ENCODE assay signal across 14 cellular contexts in genomic region chr7:130490287-130490686, GRCh38. TPM values are rescaled to one million over a fixed set of nuclear protein-coding genes. Genes with fewer than 3 reads are reported as not detected.
DNase-seq lines count a peak whose midpoint lies in the region; FAIRE-seq and TF ChIP-seq lines count a peak whose summit lies in the region.
"Had no signal": no experiment of that assay in that cellular context is flagged by ENCODE, and none has a peak within 500 bp of the region (broad histone marks: within the 10 kb centered on the region; RNA-seq: fewer than 3 reads in every experiment).

No MANE protein-coding gene starts in this region.

- H3K9me3 ChIP-seq in kidney (ENCODE audit: control insufficient read depth in 1 of 2, low read length in 2 of 2): no peaks in the 10 kb centered on the region
- no peaks in the 10 kb centered on the region for H3K9me3 ChIP-seq in stomach smooth muscle (ENCODE audit: control insufficient read depth in 2 of 2, low read length in 2 of 2)

- H3K9ac ChIP-seq in kidney (ENCODE audit: low read length in 2 of 2): peak overlapping the region in 1 of 2 donors; percentile 4
- no peak overlapping the region for H3K9ac ChIP-seq in stomach smooth muscle (ENCODE audit: low read length in 2 of 2)

- peak overlapping the region; percentile 87 to 92 (median 90) for H3K4me3 Mint-ChIP-seq in brain

- H3K4me1 ChIP-seq in kidney (ENCODE audit: control insufficient read depth in 1 of 2, insufficient read depth in 1 of 2, low read depth in 1 of 2, low read length in 2 of 2): peaks cover 11 to 20% of the 10 kb centered on the region in 2 donors
- H3K4me1 ChIP-seq in stomach smooth muscle (ENCODE audit: control insufficient read depth, insufficient read depth, low read length): peaks cover 30% of the 10 kb centered on the region

- H3K36me3 ChIP-seq in kidney (ENCODE audit: control insufficient read depth in 1 of 2, insufficient read depth in 2 of 2, low read length in 2 of 2): no peaks in the 10 kb centered on the region
- H3K36me3 ChIP-seq in stomach smooth muscle (ENCODE audit: control insufficient read depth in 2 of 2, insufficient read depth in 2 of 2, low read length in 2 of 2): no peaks in the 10 kb centered on the region

- H3K36me3 Mint-ChIP-seq in brain: peaks cover 30% of the 10 kb centered on the region

- no peak for FAIRE-seq in kidney (lab: Jason Lieb, UNC)

- H3K9me3 Mint-ChIP-seq in brain: peaks cover 5 to 30% (median 24%) of the 10 kb centered on the region in 5 experiments
- H3K9me3 Mint-ChIP-seq: activated T-helper 17 cell treated with anti-CD3 and anti-CD28 coated beads, Interleukin-2, amount 50 U/mL, for 72 hours had no signal

- H3K4me3 ChIP-seq in kidney (ENCODE audit: low read length in 2 of 2) (peak overlapping the region in 1 of 2 donors; percentile 31), stomach smooth muscle (ENCODE audit: low read length in 2 of 2) (peak overlapping the region in 1 of 2 donors; percentile 72)

- intact Hi-C loops in kidney (cut with DNase I): no loop called here

- TF ChIP-seq CTCF in brain (conservative IDR thresholded peaks at IDR 0.05): no peak
- TF ChIP-seq CTCF in kidney (IDR thresholded peaks at IDR 0.05; ENCODE audit: borderline replicate concordance, extremely low read depth, insufficient read depth): no peak

- peaks cover 11 to 31% of the 10 kb centered on the region in 2 donors for H3K27me3 ChIP-seq in stomach smooth muscle (ENCODE audit: control insufficient read depth in 1 of 2, insufficient read depth in 2 of 2, low read length in 2 of 2)

- peaks cover 66% of the 10 kb centered on the region for H3K4me1 Mint-ChIP-seq in brain

- peak overlapping the region; percentile 67 to 99 (median 97) for H3K27ac Mint-ChIP-seq in brain
- H3K27ac Mint-ChIP-seq: activated T-helper 17 cell treated with anti-CD3 and anti-CD28 coated beads, Interleukin-2, amount 50 U/mL, for 72 hours had no signal

- peak overlapping the region; percentile 22 to 48 for H3K27ac ChIP-seq in kidney (ENCODE audit: low read depth in 2 of 2, low read length in 2 of 2)
- peak overlapping the region; percentile 11 for H3K27ac ChIP-seq in stomach smooth muscle (ENCODE audit: low read length)
- H3K27ac ChIP-seq: 22Rv1 had no signal

- DNase-seq in DMS 273 (lab: John Stamatoyannopoulos, UW; ENCODE audit: unreplicated experiment) (peak; percentile 37), DMS 273 treated with DMSO at 0.1 percent for 48 hours (lab: John Stamatoyannopoulos, UW) (no peak), kidney (no peak), HCEC 1CT (no peak), HPDE6-E6E7 (ENCODE audit: extremely low spot score) (no peak)
- no peak for DNase-seq in stimulated activated CD8-positive, alpha-beta memory T cell treated with anti-CD3 and anti-CD28 coated beads, Interleukin-4, amount 100 ng/mL, for 48 hours
- DNase-seq: activated CD4-positive, alpha-beta T cell treated with anti-CD3 and anti-CD28 coated beads for 4 hours; KBM-7; NCI-H2171 treated with DMSO at 0.1 percent for 48 hours; SHP77 had no signal

- peaks cover 21% of the 10 kb centered on the region for H3K27me3 Mint-ChIP-seq in brain

RNA-seq across cellular contexts. Expression of gene MEST, which starts 1.6 kb away (rescaled TPM):
- polyA plus RNA-seq in brain (ENCODE audit: insufficient read depth, low read depth, low replicate concordance) (290 TPM), kidney (ENCODE audit: insufficient read depth, low read depth, low replicate concordance) (23.6 TPM)
- total RNA-seq in kidney: 31.0 TPM

RNA-seq across cellular contexts. Expression of gene CEP41, which starts 49.5 kb away (rescaled TPM):
- polyA plus RNA-seq in brain (ENCODE audit: insufficient read depth, low read depth, low replicate concordance): 86.1 TPM
- total RNA-seq in kidney: 12.7 TPM
- polyA plus RNA-seq in kidney (ENCODE audit: insufficient read depth, low read depth, low replicate concordance): 8.1 TPM

Comparison
In these comparisons a context has a peak if more than half of its experiments do, and no peak if none do; other contexts are left out.
1. RNA of gene MEST, which starts 1.6 kb away (polyA plus RNA-seq): 290 TPM in brain (single experiment); 23.6 TPM in kidney (single experiment); every median in the first group is over 10 times any median in the second.